Comparison of ENCODE assay signal across 13 cellular contexts in the genomic region with DNA sequence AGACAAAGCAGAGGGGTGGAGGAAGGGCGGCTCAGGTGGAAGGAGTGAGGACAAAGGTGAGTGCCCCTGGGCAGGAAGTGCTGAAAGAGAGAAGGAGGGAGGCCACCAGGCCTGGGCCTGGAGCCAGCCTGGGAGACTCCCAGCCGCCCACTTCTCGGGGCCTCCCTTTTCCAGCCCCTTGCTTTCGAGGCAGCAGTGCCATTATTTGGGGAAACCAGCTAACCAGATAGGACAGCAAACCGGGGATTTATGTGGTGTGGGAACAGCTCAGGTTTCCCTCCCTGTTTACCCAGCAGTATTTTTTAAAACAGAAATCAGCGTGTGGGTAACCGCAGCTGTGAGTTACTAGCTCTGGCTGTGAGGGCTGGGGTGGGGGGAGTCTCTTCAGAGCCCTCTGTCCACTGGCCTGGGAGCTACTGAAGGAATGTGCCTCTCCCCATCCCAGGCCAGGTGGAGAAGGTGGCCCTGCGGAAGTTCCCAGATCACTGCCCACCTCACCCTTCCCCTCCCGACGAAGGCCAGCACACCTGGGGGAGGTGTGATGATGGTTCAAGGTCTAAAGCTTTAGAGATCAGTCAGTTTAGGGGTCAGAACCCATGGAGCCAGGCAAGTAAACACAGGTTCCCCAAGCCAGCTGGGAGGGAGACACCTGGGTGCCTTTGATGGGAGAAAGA. TPM values are rescaled to one million over a fixed set of nuclear protein-coding genes. Genes with fewer than 3 reads are reported as not detected.
DNase-seq lines count a peak whose midpoint lies in the region; TF ChIP-seq lines count a peak whose summit lies in the region.
"Had no signal": no experiment of that assay in that cellular context is flagged by ENCODE, and none has a peak within 500 bp of the region (broad histone marks: within the 10 kb centered on the region; RNA-seq: fewer than 3 reads in every experiment).

No MANE protein-coding gene starts in this region.

- H3K9me3 ChIP-seq in HEK293 (ENCODE audit: control insufficient read depth, insufficient read depth, low read depth, low read length) = no peaks in the 10 kb centered on the region
- H3K9me3 ChIP-seq in endodermal cell (ENCODE audit: control insufficient read depth, low read length) = no peaks in the 10 kb centered on the region
- no peaks in the 10 kb centered on the region for H3K9me3 ChIP-seq in trophoblast cell (ENCODE audit: insufficient read depth, low read depth, low read length)
- H3K9me3 ChIP-seq: tibial nerve had no signal

- peak overlapping the region; percentile 75 for H4K8ac ChIP-seq in trophoblast cell (ENCODE audit: low read depth, low read length)

- H3K36me3 ChIP-seq in HEK293 (ENCODE audit: control insufficient read depth in 2 of 2, insufficient read depth in 1 of 2, low read length in 2 of 2) (no peaks in the 10 kb centered on the region), endodermal cell (ENCODE audit: control insufficient read depth, insufficient read depth, low read length) (no peaks in the 10 kb centered on the region), trophoblast cell (ENCODE audit: control insufficient read depth in 1 of 2, insufficient read depth in 2 of 2, low read length in 2 of 2) (no peaks in the 10 kb centered on the region)
- H3K36me3 ChIP-seq: tibial nerve had no signal

- peak overlapping the region; percentile 97 for H2BK5ac ChIP-seq in trophoblast cell (ENCODE audit: low read depth, low read length, poor library complexity)

- H2BK12ac ChIP-seq in trophoblast cell (ENCODE audit: low read length) = peak overlapping the region; percentile 92

- peak overlapping the region; percentile 76 for H4K91ac ChIP-seq in trophoblast cell (ENCODE audit: low read depth, low read length)

- DNase-seq in NCI-H69 (lab: John Stamatoyannopoulos, UW) = peak; percentile 68
- peak; percentile 79 for DNase-seq in endodermal cell
- DNase-seq in trophoblast cell = no peak
- no peak for DNase-seq in activated CD4-positive, CD25-positive, alpha-beta regulatory T cell (lab: John Stamatoyannopoulos, UW)
- DNase-seq in HK-2 (ENCODE audit: unreplicated experiment) = no peak
- DNase-seq in activated CD4-positive, alpha-beta memory T cell treated with anti-CD3 and anti-CD28 coated beads, Interleukin-2, amount 10 ng/mL, durations not matched to agents 7 days and 5 days = no peak
- no peak for DNase-seq in NCI-H524 treated with DMSO at 0.1 percent for 48 hours (lab: John Stamatoyannopoulos, UW)
- DNase-seq: activated CD4-positive, CD25-positive, alpha-beta regulatory T cell treated with anti-CD3 and anti-CD28 coated beads, Interleukin-2, amount 50 U/mL, for 72 hours; activated naive CD4-positive, alpha-beta T cell treated with Interleukin-2 at 50 U/mL for 16 hours; DND-41; GM23248 had no signal

- H3K9ac ChIP-seq in endodermal cell (ENCODE audit: extremely low read depth, low read length, poor library complexity, severe bottlenecking) (peak overlapping the region; percentile 15), trophoblast cell (ENCODE audit: low read length) (no peak overlapping the region)
- H3K9ac ChIP-seq: GM23248 had no signal

- H3K9me3 Mint-ChIP-seq in endodermal cell = no peaks in the 10 kb centered on the region
- no peaks in the 10 kb centered on the region for H3K9me3 Mint-ChIP-seq in activated CD4-positive, alpha-beta memory T cell treated with anti-CD3 and anti-CD28 coated beads, Interleukin-2, amount 10 ng/mL, durations not matched to agents 7 days and 5 days

- peak overlapping the region; percentile 75 for H3K14ac ChIP-seq in trophoblast cell (ENCODE audit: low read length)

- H3K4ac ChIP-seq in trophoblast cell (ENCODE audit: low read depth, low read length) = peak overlapping the region; percentile 57

- peaks cover 4% of the 10 kb centered on the region for H3K79me2 ChIP-seq in trophoblast cell (ENCODE audit: control insufficient read depth, insufficient read depth, low read length, poor library complexity)

- H3K4me3 Mint-ChIP-seq in endodermal cell = no peak overlapping the region
- no peak overlapping the region for H3K4me3 Mint-ChIP-seq in activated CD4-positive, alpha-beta memory T cell treated with anti-CD3 and anti-CD28 coated beads, Interleukin-2, amount 10 ng/mL, durations not matched to agents 7 days and 5 days

- H2AK5ac ChIP-seq in trophoblast cell (ENCODE audit: low read length) = peak overlapping the region; percentile 75

- peaks cover 32% of the 10 kb centered on the region for H3K4me1 ChIP-seq in HEK293 (ENCODE audit: control insufficient read depth, insufficient read depth, low read length)
- peaks cover 9% of the 10 kb centered on the region for H3K4me1 ChIP-seq in endodermal cell (ENCODE audit: control insufficient read depth, insufficient read depth, low read length)
- peaks cover 37 to 45% of the 10 kb centered on the region in 2 experiments for H3K4me1 ChIP-seq in trophoblast cell (ENCODE audit: control insufficient read depth in 1 of 2, insufficient read depth in 2 of 2, low read length in 2 of 2)

- WGBS in endodermal cell (ENCODE audit: insufficient coverage in 1 of 2, insufficient read length in 1 of 2), 2 experiments = 72 to 82% methylated on average over 4 to 9 of the region's 10 CpGs
- no CpG with 5 or more reads among the region's 10 CpGs for WGBS in trophoblast cell (ENCODE audit: extremely low coverage, insufficient coverage, insufficient read length)

- H4K12ac ChIP-seq in trophoblast cell (ENCODE audit: low read depth, low read length) = peak overlapping the region; percentile 5

- POLR2A ChIA-PET in HEK293 (lab: Yijun Ruan, JAX) = no interaction called here
- POLR2A ChIA-PET in activated CD4-positive, alpha-beta memory T cell treated with anti-CD3 and anti-CD28 coated beads, Interleukin-2, amount 10 ng/mL, durations not matched to agents 7 days and 5 days (lab: Charles Lee) = interaction anchor here (1.0 to 1.4 kb wide), 3 partner anchors 11 to 302 kb away, joined by 3 to 5 read pairs (median 3); no protein-coding TSS in a partner anchor

- peak overlapping the region; percentile 20 for H3K4me2 ChIP-seq in trophoblast cell (ENCODE audit: low read length)

- H3K27me3 ChIP-seq in endodermal cell (ENCODE audit: control insufficient read depth, insufficient read depth, low read length, poor library complexity, severe bottlenecking) (no peaks in the 10 kb centered on the region), trophoblast cell (ENCODE audit: insufficient read depth, low read length) (no peaks in the 10 kb centered on the region)
- H3K27me3 ChIP-seq: tibial nerve had no signal

- peak overlapping the region; percentile 90 for H3K27ac Mint-ChIP-seq in endodermal cell
- no peak overlapping the region for H3K27ac Mint-ChIP-seq in activated CD4-positive, alpha-beta memory T cell treated with anti-CD3 and anti-CD28 coated beads, Interleukin-2, amount 10 ng/mL, durations not matched to agents 7 days and 5 days

- H3K4me1 Mint-ChIP-seq in endodermal cell = peaks cover 14% of the 10 kb centered on the region
- H3K4me1 Mint-ChIP-seq in activated CD4-positive, alpha-beta memory T cell treated with anti-CD3 and anti-CD28 coated beads, Interleukin-2, amount 10 ng/mL, durations not matched to agents 7 days and 5 days = peaks cover 32% of the 10 kb centered on the region

- H2AFZ ChIP-seq in trophoblast cell (ENCODE audit: insufficient read depth, low read length, poor library complexity) = peak overlapping the region; percentile 2
- H2AFZ ChIP-seq: GM23248 had no signal

- peak overlapping the region; percentile 96 for H2BK120ac ChIP-seq in trophoblast cell (ENCODE audit: insufficient read depth, low read length, poor library complexity)

- H3K4me3 ChIP-seq in HEK293 (ENCODE audit: low read depth, low read length) (no peak overlapping the region), endodermal cell (ENCODE audit: low read length) (no peak overlapping the region), trophoblast cell (ENCODE audit: low read depth, low read length) (no peak overlapping the region)
- H3K4me3 ChIP-seq: GM23248, tibial nerve had no signal

- no peaks in the 10 kb centered on the region for H3K27me3 Mint-ChIP-seq in endodermal cell (ENCODE audit: insufficient read depth)
- H3K27me3 Mint-ChIP-seq in activated CD4-positive, alpha-beta memory T cell treated with anti-CD3 and anti-CD28 coated beads, Interleukin-2, amount 10 ng/mL, durations not matched to agents 7 days and 5 days = no peaks in the 10 kb centered on the region

- peak overlapping the region; percentile 91 for H3K18ac ChIP-seq in trophoblast cell (ENCODE audit: low read length)

- no peak for TF ChIP-seq CTCF in HEK293 (tag by site-specific recombination; IDR thresholded peaks at IDR 0.05)
- TF ChIP-seq CTCF in endodermal cell (conservative IDR thresholded peaks at IDR 0.05) = no peak

- CTCF ChIA-PET in HEK293 (lab: Yijun Ruan, JAX) = interaction anchor here (0.6 to 1.9 kb wide), 3 partner anchors 11 to 276 kb away, joined by 3 to 6 read pairs (median 4); no protein-coding TSS in a partner anchor
- CTCF ChIA-PET in activated CD4-positive, alpha-beta memory T cell treated with anti-CD3 and anti-CD28 coated beads, Interleukin-2, amount 10 ng/mL, durations not matched to agents 7 days and 5 days (lab: Charles Lee) = interaction anchor here (1.0 to 4.9 kb wide), 3 partner anchors 17 to 101 kb away, joined by 3 to 21 read pairs (median 4); no protein-coding TSS in a partner anchor

- no peaks in the 10 kb centered on the region for H3K36me3 Mint-ChIP-seq in endodermal cell (ENCODE audit: low read depth)
- no peaks in the 10 kb centered on the region for H3K36me3 Mint-ChIP-seq in activated CD4-positive, alpha-beta memory T cell treated with anti-CD3 and anti-CD28 coated beads, Interleukin-2, amount 10 ng/mL, durations not matched to agents 7 days and 5 days (ENCODE audit: low read depth)

- peaks cover 59% of the 10 kb centered on the region for H3K79me1 ChIP-seq in trophoblast cell (ENCODE audit: low read length)

- H3K27ac ChIP-seq in HEK293 (ENCODE audit: extremely low read depth, low read depth, low read length) (peak overlapping the region; percentile 94), endodermal cell (ENCODE audit: low read depth, low read length) (no peak overlapping the region), trophoblast cell (ENCODE audit: low read depth, low read length) (peak overlapping the region; percentile 95)
- H3K27ac ChIP-seq: GM23248 had no signal

- no peak overlapping the region for H3K23ac ChIP-seq in trophoblast cell (ENCODE audit: low read length)

TF ChIP-seq in HEK293, 187 proteins besides CTCF, POLR2A, EP300 and RAD21 (continues in another document):
- TF ChIP-seq ZNF560 (tag by site-specific recombination; IDR thresholded peaks at IDR 0.05; ENCODE audit: borderline replicate concordance) = no peak

RNA-seq across cellular contexts. Expression of a gene that starts 8.4 kb away (rescaled TPM):
- total RNA-seq in endodermal cell = not detected
- polyA plus RNA-seq in endodermal cell (2013, experiment 1 of 2) = 1.5 TPM
- polyA plus RNA-seq in endodermal cell (2013, experiment 2 of 2) = 1.6 TPM
- polyA plus RNA-seq in trophoblast cell (2013) = 7.3 and 9.2 TPM in 2 replicates
- total RNA-seq in activated CD4-positive, alpha-beta memory T cell treated with anti-CD3 and anti-CD28 coated beads, Interleukin-2, amount 10 ng/mL, durations not matched to agents 7 days and 5 days = 1 to 10 TPM; 4.2 to 4.7 TPM
- total RNA-seq: GM23248 had no signal
- polyA plus RNA-seq: GM23248 had no signal

Comparison
In these comparisons a context has a peak if more than half of its experiments do, and no peak if none do; other contexts are left out.
1. DNase-seq: peak in NCI-H69 (single experiment) and endodermal cell (single experiment); none in trophoblast cell (0 of 2), activated CD4-positive, CD25-positive, alpha-beta regulatory T cell (0 of 4), HK-2 (single experiment), activated CD4-positive, alpha-beta memory T cell treated with anti-CD3 and anti-CD28 coated beads, Interleukin-2, amount 10 ng/mL, durations not matched to agents 7 days and 5 days (single experiment) and NCI-H524 treated with DMSO at 0.1 percent for 48 hours (single experiment).
2. RNA of a gene that starts 8.4 kb away (total RNA-seq): 4.2 to 4.7 TPM in activated CD4-positive, alpha-beta memory T cell treated with anti-CD3 and anti-CD28 coated beads, Interleukin-2, amount 10 ng/mL, durations not matched to agents 7 days and 5 days; not detected in endodermal cell; every median in the first group is over 4 times any median in the second.